ENCODE assay signal across 7 cellular contexts in genomic region chr2:85886585-85886984, GRCh38. TPM values are rescaled to one million over a fixed set of nuclear protein-coding genes. Genes with fewer than 3 reads are reported as not detected.
DNase-seq lines count a peak whose midpoint lies in the region; TF ChIP-seq lines count a peak whose summit lies in the region.

No MANE protein-coding gene starts in this region.

- H2BK5ac ChIP-seq in H9 (ENCODE audit: insufficient read length, low read length): no peak overlapping the region

- H2AK5ac ChIP-seq in H9 (ENCODE audit: insufficient read length, low read length): no peak overlapping the region

- H2AFZ ChIP-seq in Loucy (ENCODE audit: low read length) (no peak overlapping the region), H9 (ENCODE audit: low read length) (no peak overlapping the region)

- no peaks in the 10 kb centered on the region for H3F3A ChIP-seq in Loucy (ENCODE audit: low read depth)

- H3K4me3 ChIP-seq in Loucy (ENCODE audit: low read length, poor library complexity, severe bottlenecking) (peak overlapping the region; percentile 87), epithelial cell of esophagus (ENCODE audit: low read length) (no peak overlapping the region), thyroid gland (replicated peaks in 1 of 3) (peak overlapping the region in 1 of 3 donors; percentile 85)

- H3K27me3 ChIP-seq in Loucy (ENCODE audit: insufficient read depth, low read length, poor library complexity, severe bottlenecking) (no peaks in the 10 kb centered on the region), thyroid gland (no peaks in the 10 kb centered on the region), H9 (ENCODE audit: insufficient read depth, low read length) (peaks cover 3% of the 10 kb centered on the region; the same call in 1 of the 2 replicates)

- intact Hi-C loops in thyroid gland (cut with DNase I): loop anchor here (5.0 kb wide), 2 partner anchors 59 to 191 kb away; no protein-coding TSS in a partner anchor

- no peak overlapping the region for H3K18ac ChIP-seq in H9 (ENCODE audit: insufficient read length, low read depth, low read length)

- peaks cover 10 to 15% (median 15%) of the 10 kb centered on the region in 3 experiments for H3K36me3 Mint-ChIP-seq in H9 (ENCODE audit: insufficient read depth in 1 of 3, low read depth in 3 of 3)

- H3K4me1 ChIP-seq in Loucy (ENCODE audit: insufficient read depth, low read length, poor library complexity, severe bottlenecking) (peaks cover 52% of the 10 kb centered on the region), thyroid gland (peaks cover 33 to 60% of the 10 kb centered on the region in 2 donors), H9 (ENCODE audit: insufficient read depth, low read length) (no peaks in the 10 kb centered on the region)

- H4K8ac ChIP-seq in H9 (replicated peaks; ENCODE audit: insufficient read length, low read depth, low read length): no peak overlapping the region

- peak overlapping the region; percentile 88 for H3K4me2 ChIP-seq in Loucy (ENCODE audit: low read depth, low read length, poor library complexity, severe bottlenecking)
- no peak overlapping the region for H3K4me2 ChIP-seq in H9 (ENCODE audit: insufficient read depth, insufficient read length, low read length)

- H3K79me2 ChIP-seq in Loucy (ENCODE audit: insufficient read depth, low read length): peaks cover 63% of the 10 kb centered on the region
- no peaks in the 10 kb centered on the region for H3K79me2 ChIP-seq in H9 (ENCODE audit: insufficient read depth, low read length)

- H3K27ac ChIP-seq in thyroid gland: peak overlapping the region; percentile 88 to 98 (median 97)
- H3K27ac ChIP-seq in H9 (ENCODE audit: insufficient read length, low read depth, low read length): no peak overlapping the region

- TF ChIP-seq POLR2A in thyroid gland (IDR thresholded peaks at IDR 0.05): no peak

- peaks cover 4% of the 10 kb centered on the region for H4K20me1 ChIP-seq in Loucy (ENCODE audit: insufficient read depth, low read length, poor library complexity, severe bottlenecking)
- no peaks in the 10 kb centered on the region for H4K20me1 ChIP-seq in H9 (ENCODE audit: control insufficient read depth, insufficient read depth, insufficient read length)

- no peak overlapping the region for H2BK20ac ChIP-seq in H9 (ENCODE audit: low read depth, low read length, poor library complexity, severe bottlenecking)

- H3T11ph ChIP-seq in H9 (ENCODE audit: low read length): no peak overlapping the region

- H4K91ac ChIP-seq in H9 (ENCODE audit: insufficient read length, low read depth, low read length): no peak overlapping the region

- H3K27me3 Mint-ChIP-seq in H9 (ENCODE audit: low read depth): peaks cover 46% of the 10 kb centered on the region

- H3K9me2 ChIP-seq in Loucy (replicated peaks; ENCODE audit: low read depth, low read length): no peaks in the 10 kb centered on the region

- H3K27ac Mint-ChIP-seq in H9: no peak overlapping the region

- H3K4ac ChIP-seq in H9 (ENCODE audit: low read depth, low read length): no peak overlapping the region

- H4K5ac ChIP-seq in H9 (ENCODE audit: insufficient read length, low read depth, low read length): no peak overlapping the region

- no peak overlapping the region for H3K4me3 Mint-ChIP-seq in H9

- peak; percentile 30 for DNase-seq in activated CD8-positive, alpha-beta memory T cell treated with anti-CD3 and anti-CD28 coated beads, Interleukin-2, amount 50 U/mL, for 24 hours (ENCODE audit: extremely low read depth)
- DNase-seq in epithelial cell of esophagus (ENCODE audit: low read depth): peak; percentile 93
- peak; percentile 82 for DNase-seq in occipital lobe (lab: John Stamatoyannopoulos, UW)
- DNase-seq in thyroid gland: peak; percentile 36 to 49
- no peak for DNase-seq in H9
- no peak for DNase-seq in cortex of kidney (lab: John Stamatoyannopoulos, UW)

- WGBS in thyroid gland, 2 donors: 33 to 54% methylated on average over 11 of the region's 11 CpGs
- no CpG with 5 or more reads among the region's 11 CpGs for WGBS in H9 (ENCODE audit: extremely low coverage, insufficient read length, low lambda C conversion rate)

- H3K14ac ChIP-seq in H9 (ENCODE audit: insufficient read depth, low read length): no peak overlapping the region

- H3K36me3 ChIP-seq in Loucy (ENCODE audit: insufficient read depth, low read length): no peaks in the 10 kb centered on the region; the same call in 1 of the 2 replicates
- no peaks in the 10 kb centered on the region for H3K36me3 ChIP-seq in thyroid gland

- no peak overlapping the region for H2BK12ac ChIP-seq in H9 (ENCODE audit: insufficient read length, low read depth, low read length)

- H3K79me1 ChIP-seq in H9 (ENCODE audit: insufficient read depth, low read depth, low read length, poor library complexity, severe bottlenecking): no peaks in the 10 kb centered on the region

- peaks cover 14 to 15% of the 10 kb centered on the region in 2 experiments for H3K9me3 Mint-ChIP-seq in H9

- H3K4me1 Mint-ChIP-seq in H9: peaks cover 28% of the 10 kb centered on the region in 2 experiments

- no peaks in the 10 kb centered on the region for H3K9me3 ChIP-seq in Loucy (ENCODE audit: insufficient read depth, low read depth, low read length)
- no peaks in the 10 kb centered on the region for H3K9me3 ChIP-seq in thyroid gland
- H3K9me3 ChIP-seq in H9 (ENCODE audit: control insufficient read depth, low read depth, low read length): no peaks in the 10 kb centered on the region

- H3K23ac ChIP-seq in H9 (ENCODE audit: insufficient read length, low read depth, low read length): no peak overlapping the region

- TF ChIP-seq CTCF in Loucy (conservative IDR thresholded peaks at IDR 0.05; ENCODE audit: low read length): no peak
- no peak for TF ChIP-seq CTCF in epithelial cell of esophagus (IDR thresholded peaks at IDR 0.05; ENCODE audit: insufficient read depth, low read depth, low read length, missing control alignments)
- no peak for TF ChIP-seq CTCF in thyroid gland (IDR thresholded peaks at IDR 0.05)
- TF ChIP-seq CTCF in H9 (conservative IDR thresholded peaks at IDR 0.05): no peak

- H3K56ac ChIP-seq in H9 (ENCODE audit: insufficient read length, low read depth, low read length): no peak overlapping the region

- no peak overlapping the region for H2BK120ac ChIP-seq in H9 (ENCODE audit: low read depth, low read length, poor library complexity, severe bottlenecking)

- H3K23me2 ChIP-seq in H9 (ENCODE audit: insufficient read length, low read depth, low read length, poor library complexity, severe bottlenecking): peaks cover 13% of the 10 kb centered on the region

- peak overlapping the region; percentile 83 for H3K9ac ChIP-seq in Loucy (ENCODE audit: low read depth, low read length, poor library complexity, severe bottlenecking)
- H3K9ac ChIP-seq in H9 (ENCODE audit: extremely low read depth, insufficient read length, low read length): no peak overlapping the region

- H2BK15ac ChIP-seq in H9 (ENCODE audit: low read depth, low read length): no peak overlapping the region

RNA-seq across cellular contexts. Expression of gene ST3GAL5, which starts 2.2 kb away (rescaled TPM):
- total RNA-seq in occipital lobe (26.5 TPM), thyroid gland (100 to 1,000 TPM; 139 to 199 (median 156) TPM), H9 (2021) (3.3 and 3.9 TPM in 2 replicates)

Comparison
In these comparisons a context has a peak if more than half of its experiments do, and no peak if none do; other contexts are left out.
1. DNase-seq: peak in activated CD8-positive, alpha-beta memory T cell treated with anti-CD3 and anti-CD28 coated beads, Interleukin-2, amount 50 U/mL, for 24 hours (single experiment), epithelial cell of esophagus (single experiment), occipital lobe (single experiment) and thyroid gland (2 of 2); none in H9 (single experiment) and cortex of kidney (single experiment).